ENCODE assay signal across 36 cellular contexts in the genomic region with DNA sequence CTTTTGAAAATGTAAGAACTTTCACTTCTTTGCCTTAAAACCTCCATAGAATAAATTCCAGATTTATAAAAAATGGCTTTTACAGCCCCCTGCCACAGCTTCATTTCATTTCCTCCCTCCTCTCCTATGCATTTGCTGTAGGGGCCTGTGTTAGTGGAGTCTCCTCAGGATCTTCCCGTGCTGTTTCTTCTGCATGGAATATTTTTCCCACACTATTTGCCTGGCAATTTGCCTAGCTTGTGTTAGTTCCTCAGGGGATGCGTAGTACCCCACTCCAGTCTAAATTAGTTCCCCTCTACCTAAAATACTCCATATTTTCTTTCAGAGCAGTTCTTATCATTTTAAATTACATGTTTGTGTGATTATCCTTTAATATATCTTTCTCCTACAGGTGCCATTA.
"Had no signal": no experiment of that assay in that cellular context is flagged by ENCODE, and none has a peak within 500 bp of the region (broad histone marks: within the 10 kb centered on the region; RNA-seq: fewer than 3 reads in every experiment).

No MANE protein-coding gene starts in this region.

- H3K27me3 Mint-ChIP-seq: activated B cell treated with CpG ODN at 0.5 μM for 24 hours; activated CD4-positive, alpha-beta memory T cell treated with anti-CD3 and anti-CD28 coated beads for 36 hours; activated CD8-positive, alpha-beta T cell treated with anti-CD3 and anti-CD28 coated beads for 36 hours; activated naive CD8-positive, alpha-beta T cell treated with anti-CD3 and anti-CD28 coated beads for 36 hours; activated T-helper 17 cell treated with anti-CD3 and anti-CD28 coated beads, Interleukin-2, amount 50 U/mL, for 72 hours; central memory CD8-positive, alpha-beta T cell; T-cell had no signal

- H3K27me3 ChIP-seq: adrenal gland, body of pancreas, brain microvascular endothelial cell, breast epithelium had no signal

- H3K4me3 ChIP-seq: adrenal gland, body of pancreas, breast epithelium had no signal

- H3K27ac Mint-ChIP-seq: activated B cell treated with CpG ODN at 0.5 μM for 24 hours; activated CD4-positive, alpha-beta memory T cell treated with anti-CD3 and anti-CD28 coated beads for 36 hours; activated CD4-positive, alpha-beta T cell treated with anti-CD3 and anti-CD28 coated beads, Interleukin-2, amount 10 ng/mL, durations not matched to agents 24 days and 14 days; activated CD8-positive, alpha-beta T cell treated with anti-CD3 and anti-CD28 coated beads for 36 hours; activated naive CD4-positive, alpha-beta T cell treated with anti-CD3 and anti-CD28 coated beads for 36 hours; activated naive CD4-positive, alpha-beta T cell treated with anti-CD3 and anti-CD28 coated beads, Interleukin-2, amount 50 U/mL, for 72 hours; activated naive CD8-positive, alpha-beta T cell treated with anti-CD3 and anti-CD28 coated beads for 36 hours; activated T-cell treated with anti-CD3 and anti-CD28 coated beads, Interleukin-2, amount 50 U/mL, for 72 hours; activated T-helper 1 cell treated with anti-CD3 and anti-CD28 coated beads, Interleukin-12 subunit alpha, Interleukin-12 subunit beta, Interleukin-2, Interleukin-4 antibody, amounts not matched to agents 30 ng/mL and 10 ng/mL and 1 ng/mL, durations not matched to agents 14 hours and 24 hours and 36 hours; activated T-helper 17 cell treated with anti-CD3 and anti-CD28 coated beads, Interleukin-2, amount 50 U/mL, for 72 hours; T-cell; T-helper 2 cell treated with Interferon-gamma antibody and Interleukin-4, amounts not matched to agents 5 μg/mL and 100 μg/mL, for 36 hours had no signal

- ATAC-seq: activated CD8-positive, alpha-beta T cell treated with anti-CD3 and anti-CD28 coated beads for 36 hours; activated naive CD4-positive, alpha-beta T cell treated with anti-CD3 and anti-CD28 coated beads, Interleukin-2, amount 50 U/mL, for 72 hours; activated T-cell treated with anti-CD3 and anti-CD28 coated beads, Interleukin-2, amount 50 U/mL, for 4 hours; activated T-cell treated with anti-CD3 and anti-CD28 coated beads, Interleukin-2, amount 50 U/mL, for 72 hours; activated T-helper 17 cell treated with anti-CD3 and anti-CD28 coated beads, Interleukin-2, amount 50 U/mL, for 72 hours; body of pancreas; T-cell had no signal

- DNase-seq: activated B cell treated with CpG ODN at 0.5 μM for 24 hours; activated CD4-positive, alpha-beta memory T cell treated with anti-CD3 and anti-CD28 coated beads for 36 hours; activated CD4-positive, alpha-beta T cell treated with anti-CD3 and anti-CD28 coated beads for 4 hours; activated CD4-positive, alpha-beta T cell treated with anti-CD3 and anti-CD28 coated beads, Interleukin-2, amount 10 ng/mL, durations not matched to agents 24 days and 14 days; activated CD4-positive, alpha-beta T cell treated with anti-CD3 and anti-CD28 coated beads, Interleukin-2, amount 50 U/mL, for 1 hour; activated CD4-positive, alpha-beta T cell treated with anti-CD3 and anti-CD28 coated beads, Interleukin-2, amount 50 U/mL, for 4 hours; activated CD4-positive, CD25-positive, alpha-beta regulatory T cell treated with anti-CD3 and anti-CD28 coated beads, Interleukin-2, amount 50 U/mL, for 72 hours; activated CD8-positive, alpha-beta memory T cell treated with anti-CD3 and anti-CD28 coated beads, Interleukin-2, amount 50 U/mL, for 4 hours; activated CD8-positive, alpha-beta T cell treated with anti-CD3 and anti-CD28 coated beads for 36 hours; activated effector memory CD4-positive, alpha-beta T cell treated with anti-CD3 and anti-CD28 coated beads, Interleukin-2, amount 50 U/mL, for 16 hours; activated gamma-delta T cell treated with Interleukin-2 at 50 U/mL for 16 hours; activated naive CD4-positive, alpha-beta T cell; activated naive CD4-positive, alpha-beta T cell treated with anti-CD3 and anti-CD28 coated beads for 36 hours; activated naive CD4-positive, alpha-beta T cell treated with anti-CD3 and anti-CD28 coated beads, Interleukin-2, amount 50 U/mL, for 16 hours; activated naive CD8-positive, alpha-beta T cell treated with anti-CD3 and anti-CD28 coated beads for 36 hours; activated T-cell treated with anti-CD3 and anti-CD28 coated beads for 4 hours; activated T-cell treated with anti-CD3 and anti-CD28 coated beads, Interleukin-2, amount 50 U/mL, for 1 hour; activated T-cell treated with anti-CD3 and anti-CD28 coated beads, Interleukin-2, amount 50 U/mL, for 4 hours; activated T-cell treated with anti-CD3 and anti-CD28 coated beads, Interleukin-2, amount 50 U/mL, for 72 hours; adrenal gland; amniotic stem cell; aorta; body of pancreas; brain microvascular endothelial cell; caudate nucleus; cerebellar nuclear complex; T-cell; T-helper 2 cell; T-helper 9 cell had no signal

- H3K27ac ChIP-seq: adrenal gland, body of pancreas, brain microvascular endothelial cell, breast epithelium, VCaP had no signal

- H3K4me3 Mint-ChIP-seq: activated B cell treated with CpG ODN at 0.5 μM for 24 hours; activated CD4-positive, alpha-beta memory T cell treated with anti-CD3 and anti-CD28 coated beads for 36 hours; activated CD4-positive, alpha-beta T cell treated with anti-CD3 and anti-CD28 coated beads, Interleukin-2, amount 10 ng/mL, durations not matched to agents 24 days and 14 days; activated CD8-positive, alpha-beta T cell treated with anti-CD3 and anti-CD28 coated beads for 36 hours; activated naive CD4-positive, alpha-beta T cell treated with anti-CD3 and anti-CD28 coated beads for 36 hours; activated naive CD8-positive, alpha-beta T cell treated with anti-CD3 and anti-CD28 coated beads for 36 hours; activated T-cell treated with anti-CD3 and anti-CD28 coated beads, Interleukin-2, amount 50 U/mL, for 4 hours; activated T-cell treated with anti-CD3 and anti-CD28 coated beads, Interleukin-2, amount 50 U/mL, for 72 hours; activated T-helper 1 cell treated with anti-CD3 and anti-CD28 coated beads, Interleukin-12 subunit alpha, Interleukin-12 subunit beta, Interleukin-2, Interleukin-4 antibody, amounts not matched to agents 30 ng/mL and 10 ng/mL and 1 ng/mL, durations not matched to agents 14 hours and 24 hours and 36 hours; activated T-helper 17 cell treated with anti-CD3 and anti-CD28 coated beads, Interleukin-2, amount 50 U/mL, for 72 hours; central memory CD8-positive, alpha-beta T cell; T-cell; T-helper 2 cell treated with Interferon-gamma antibody and Interleukin-4, amounts not matched to agents 5 μg/mL and 100 μg/mL, for 36 hours had no signal

- H3K4me1 ChIP-seq: body of pancreas, breast epithelium had no signal

- H3K36me3 Mint-ChIP-seq: activated CD4-positive, alpha-beta memory T cell treated with anti-CD3 and anti-CD28 coated beads for 36 hours; activated naive CD4-positive, alpha-beta T cell treated with anti-CD3 and anti-CD28 coated beads, Interleukin-2, amount 50 U/mL, for 72 hours; activated naive CD8-positive, alpha-beta T cell treated with anti-CD3 and anti-CD28 coated beads for 36 hours had no signal

- H3K9me3 ChIP-seq: adrenal gland, body of pancreas, breast epithelium had no signal

- H3K36me3 ChIP-seq: adrenal gland, brain microvascular endothelial cell, breast epithelium had no signal

- H3K9me3 Mint-ChIP-seq: activated B cell treated with CpG ODN at 0.5 μM for 24 hours; activated CD4-positive, alpha-beta memory T cell treated with anti-CD3 and anti-CD28 coated beads for 36 hours; activated CD4-positive, alpha-beta T cell treated with anti-CD3 and anti-CD28 coated beads, Interleukin-2, amount 10 ng/mL, durations not matched to agents 24 days and 14 days; activated CD8-positive, alpha-beta T cell treated with anti-CD3 and anti-CD28 coated beads for 36 hours; activated naive CD4-positive, alpha-beta T cell treated with anti-CD3 and anti-CD28 coated beads for 36 hours; activated naive CD4-positive, alpha-beta T cell treated with anti-CD3 and anti-CD28 coated beads, Interleukin-2, amount 50 U/mL, for 72 hours; activated naive CD8-positive, alpha-beta T cell treated with anti-CD3 and anti-CD28 coated beads for 36 hours; activated T-cell treated with anti-CD3 and anti-CD28 coated beads, Interleukin-2, amount 50 U/mL, for 4 hours; activated T-cell treated with anti-CD3 and anti-CD28 coated beads, Interleukin-2, amount 50 U/mL, for 72 hours; activated T-helper 1 cell treated with anti-CD3 and anti-CD28 coated beads, Interleukin-12 subunit alpha, Interleukin-12 subunit beta, Interleukin-2, Interleukin-4 antibody, amounts not matched to agents 30 ng/mL and 10 ng/mL and 1 ng/mL, durations not matched to agents 14 hours and 24 hours and 36 hours; activated T-helper 17 cell treated with anti-CD3 and anti-CD28 coated beads, Interleukin-2, amount 50 U/mL, for 72 hours; central memory CD8-positive, alpha-beta T cell; T-cell; T-helper 2 cell treated with Interferon-gamma antibody and Interleukin-4, amounts not matched to agents 5 μg/mL and 100 μg/mL, for 36 hours had no signal

- H3K4me1 Mint-ChIP-seq: activated B cell treated with CpG ODN at 0.5 μM for 24 hours; activated CD4-positive, alpha-beta T cell treated with anti-CD3 and anti-CD28 coated beads, Interleukin-2, amount 10 ng/mL, durations not matched to agents 24 days and 14 days; activated naive CD8-positive, alpha-beta T cell treated with anti-CD3 and anti-CD28 coated beads for 36 hours; activated T-helper 17 cell treated with anti-CD3 and anti-CD28 coated beads, Interleukin-2, amount 50 U/mL, for 72 hours; central memory CD8-positive, alpha-beta T cell had no signal
